ENCODE assay signal across 16 cellular contexts in genomic region chr20:18669241-18670019, GRCh38.
"Had no signal": no experiment of that assay in that cellular context is flagged by ENCODE, and none has a peak within 500 bp of the region (broad histone marks: within the 10 kb centered on the region; RNA-seq: fewer than 3 reads in every experiment).

No MANE protein-coding gene starts in this region.

- H3K9me3 ChIP-seq: gastroesophageal sphincter, lower lobe of right lung, mucosa of descending colon, thoracic aorta, vagina had no signal

- H3K4me1 ChIP-seq: gastroesophageal sphincter, lower lobe of right lung had no signal

- ATAC-seq: gastroesophageal sphincter; lower lobe of right lung; mucosa of descending colon; natural killer cell treated with Interleukin-12 subunit alpha and Interleukin-12 subunit beta and Interleukin-15 and Interleukin-18, amount 100 ng/mL, for 72 hours; SK-N-SH treated with all-trans-retinoic acid at 6 μM for 48 hours; stimulated activated naive CD8-positive, alpha-beta T cell treated with anti-CD3 and anti-CD28 coated beads, Interleukin-15, amount 100 ng/mL, for 72 hours had no signal

- H3K36me3 Mint-ChIP-seq: natural killer cell treated with Interleukin-12 subunit alpha and Interleukin-12 subunit beta and Interleukin-15 and Interleukin-18, amount 100 ng/mL, for 72 hours had no signal

- H3K27me3 Mint-ChIP-seq: activated naive CD8-positive, alpha-beta T cell; natural killer cell treated with Interleukin-12 subunit alpha and Interleukin-12 subunit beta and Interleukin-15 and Interleukin-18, amount 100 ng/mL, for 72 hours; stimulated activated naive CD8-positive, alpha-beta T cell treated with anti-CD3 and anti-CD28 coated beads, Interleukin-15, amount 100 ng/mL, for 72 hours had no signal

- H3K4me3 ChIP-seq: coronary artery, gastroesophageal sphincter, lower lobe of right lung, mucosa of descending colon, thoracic aorta, vagina had no signal

- H3K9me3 Mint-ChIP-seq: natural killer cell treated with Interleukin-12 subunit alpha and Interleukin-12 subunit beta and Interleukin-15 and Interleukin-18, amount 100 ng/mL, for 72 hours; stimulated activated naive CD8-positive, alpha-beta T cell treated with anti-CD3 and anti-CD28 coated beads, Interleukin-15, amount 100 ng/mL, for 72 hours had no signal

- DNase-seq: activated CD4-positive, CD25-positive, alpha-beta regulatory T cell; activated T-cell treated with anti-CD3 and anti-CD28 coated beads, Interleukin-2, amount 50 U/mL, for 1 hour; caudate nucleus; effector memory CD4-positive, alpha-beta T cell; lower lobe of right lung; mucosa of descending colon; stimulated activated CD4-positive, alpha-beta T cell treated with anti-CD3 and anti-CD28 coated beads, Interleukin-15, amount 100 ng/mL, for 24 hours; stimulated activated CD4-positive, alpha-beta T cell treated with anti-CD3 and anti-CD28 coated beads, Interleukin-4, amount 100 ng/mL, for 24 hours; stimulated activated naive CD8-positive, alpha-beta T cell treated with anti-CD3 and anti-CD28 coated beads, Interleukin-15, amount 100 ng/mL, for 72 hours had no signal

- H3K36me3 ChIP-seq: gastroesophageal sphincter, lower lobe of right lung, thoracic aorta, vagina had no signal

- H3K27ac ChIP-seq: coronary artery, gastroesophageal sphincter, lower lobe of right lung, thoracic aorta, vagina had no signal

- H3K27ac Mint-ChIP-seq: activated naive CD8-positive, alpha-beta T cell; natural killer cell treated with Interleukin-12 subunit alpha and Interleukin-12 subunit beta and Interleukin-15 and Interleukin-18, amount 100 ng/mL, for 72 hours; stimulated activated naive CD8-positive, alpha-beta T cell treated with anti-CD3 and anti-CD28 coated beads, Interleukin-15, amount 100 ng/mL, for 72 hours had no signal

- H3K4me3 Mint-ChIP-seq: activated naive CD8-positive, alpha-beta T cell; natural killer cell treated with Interleukin-12 subunit alpha and Interleukin-12 subunit beta and Interleukin-15 and Interleukin-18, amount 100 ng/mL, for 72 hours; stimulated activated naive CD8-positive, alpha-beta T cell treated with anti-CD3 and anti-CD28 coated beads, Interleukin-15, amount 100 ng/mL, for 72 hours had no signal

- H3K27me3 ChIP-seq: gastroesophageal sphincter, vagina had no signal
